In the genomic region with DNA sequence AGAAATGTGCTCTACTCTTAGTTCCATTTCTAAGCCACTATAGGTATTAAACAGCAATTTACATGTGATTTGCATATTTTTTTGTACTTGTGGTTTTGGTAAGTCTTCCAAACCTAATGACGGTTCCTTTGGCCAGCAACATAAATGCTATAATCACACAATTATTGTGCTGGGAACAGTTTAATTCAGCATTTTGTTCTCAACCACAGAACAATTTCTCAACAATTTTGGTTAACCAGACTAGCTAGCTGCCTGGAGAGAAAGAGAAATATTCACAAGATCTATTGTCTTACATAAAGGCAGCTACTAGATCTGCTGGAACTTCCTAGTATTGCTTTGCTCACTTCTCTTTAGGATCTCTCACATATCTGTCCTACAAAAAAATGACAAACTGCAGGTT, we compare ENCODE assay signal across 18 cellular contexts.
"Had no signal": no experiment of that assay in that cellular context is flagged by ENCODE, and none has a peak within 500 bp of the region (broad histone marks: within the 10 kb centered on the region; RNA-seq: fewer than 3 reads in every experiment).

No MANE protein-coding gene starts in this region.

- H3K9me3 ChIP-seq: colonic mucosa, left lung, testis, upper lobe of right lung had no signal

- H3K4me3 ChIP-seq: colonic mucosa, hepatocyte, left lung, neural progenitor cell, sigmoid colon, spleen, testis, upper lobe of right lung had no signal

- H3K36me3 ChIP-seq: colonic mucosa, left lung, sigmoid colon, spleen, upper lobe of right lung had no signal

- H3K27me3 ChIP-seq: colonic mucosa, hepatocyte, left lung, neural progenitor cell, sigmoid colon, spleen, testis, upper lobe of right lung had no signal

- DNase-seq: activated CD4-positive, alpha-beta memory T cell treated with anti-CD3 and anti-CD28 coated beads, Interleukin-2, amount 10 ng/mL, durations not matched to agents 7 days and 5 days; activated CD4-positive, alpha-beta T cell treated with anti-CD3 and anti-CD28 coated beads for 4 hours; activated effector memory CD4-positive, alpha-beta T cell treated with Interleukin-2 at 50 U/mL for 16 hours; activated naive CD4-positive, alpha-beta T cell treated with anti-CD3 and anti-CD28 coated beads, Interleukin-2, amount 50 U/mL, for 16 hours; activated T-cell treated with anti-CD3 and anti-CD28 coated beads, Interleukin-2, amount 50 U/mL, for 4 hours; central memory CD4-positive, alpha-beta T cell; colonic mucosa; kidney; left lung; mammary epithelial cell; naive B cell; sigmoid colon; spleen; stimulated activated naive CD8-positive, alpha-beta T cell treated with anti-CD3 and anti-CD28 coated beads, Interleukin-15, amount 100 ng/mL, for 72 hours; testis; upper lobe of right lung had no signal

- H3K27ac ChIP-seq: colonic mucosa, hepatocyte, left lung, neural progenitor cell, sigmoid colon, spleen, testis, upper lobe of right lung had no signal

- H3K4me1 ChIP-seq: colonic mucosa, left lung, sigmoid colon, spleen, testis, upper lobe of right lung had no signal
